ENCODE assay signal across 8 cellular contexts in the genomic region with DNA sequence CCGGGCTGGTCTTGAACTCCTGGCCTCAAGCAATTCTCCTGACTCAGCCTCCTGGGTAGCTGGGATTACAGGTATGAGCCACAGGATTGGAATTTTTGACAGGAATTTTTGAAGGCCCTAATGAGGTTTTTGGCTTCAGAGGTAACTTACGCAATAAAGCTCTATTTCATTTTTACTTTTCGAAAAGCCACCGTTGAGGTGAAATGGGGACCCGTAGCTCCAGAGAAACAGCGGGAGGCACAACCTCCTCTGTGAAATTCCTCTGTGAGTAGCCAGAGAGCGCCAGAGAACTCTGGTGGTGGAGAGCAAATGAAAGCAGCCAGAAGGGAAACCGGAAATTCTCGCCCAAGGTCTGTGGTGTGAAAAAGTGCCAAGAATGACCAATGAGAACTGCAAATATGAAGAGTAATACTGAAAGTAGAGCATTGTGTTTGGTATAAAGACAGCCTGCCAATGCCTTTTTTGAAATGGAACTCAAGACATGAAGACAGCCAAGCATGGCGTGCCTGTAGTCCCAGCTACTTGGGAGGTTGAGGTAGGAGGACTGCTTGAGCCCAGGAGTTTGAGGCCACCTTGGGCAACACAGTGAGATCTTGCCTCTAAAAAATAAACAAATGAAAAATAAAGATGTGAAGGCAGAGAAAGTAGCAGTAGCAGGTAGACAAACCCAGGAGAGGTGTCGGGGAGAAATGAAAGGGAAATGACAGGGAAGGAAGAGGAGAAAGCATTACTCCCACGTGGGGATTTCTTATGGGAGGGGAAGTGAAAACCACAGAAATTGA. TPM values are rescaled to one million over a fixed set of nuclear protein-coding genes. Genes with fewer than 3 reads are reported as not detected.
A peak's percentile ranks its signal among the peaks of the same experiment; 100 is the strongest.
DNase-seq lines count a peak whose midpoint lies in the region; ATAC-seq and TF ChIP-seq lines count a peak whose summit lies in the region.

No MANE protein-coding gene starts in this region.

- H3K9me3 Mint-ChIP-seq in T-helper 1 cell treated with Interleukin-12 subunit alpha and Interleukin-12 subunit beta and Interleukin-4 antibody, amounts not matched to agents 30 μg/mL and 1 μg/mL, for 36 hours: no peaks in the 10 kb centered on the region

- H3K4me3 Mint-ChIP-seq in T-helper 1 cell treated with Interleukin-12 subunit alpha and Interleukin-12 subunit beta and Interleukin-4 antibody, amounts not matched to agents 30 μg/mL and 1 μg/mL, for 36 hours: peak overlapping the region; percentile 81

- H3K36me3 Mint-ChIP-seq in T-helper 1 cell treated with Interleukin-12 subunit alpha and Interleukin-12 subunit beta and Interleukin-4 antibody, amounts not matched to agents 30 μg/mL and 1 μg/mL, for 36 hours (ENCODE audit: low read depth): peaks cover 2% of the 10 kb centered on the region

- H3K27ac Mint-ChIP-seq in T-helper 1 cell treated with Interleukin-12 subunit alpha and Interleukin-12 subunit beta and Interleukin-4 antibody, amounts not matched to agents 30 μg/mL and 1 μg/mL, for 36 hours: peak overlapping the region; percentile 84

- peaks cover 5% of the 10 kb centered on the region for H3K27me3 Mint-ChIP-seq in T-helper 1 cell treated with Interleukin-12 subunit alpha and Interleukin-12 subunit beta and Interleukin-4 antibody, amounts not matched to agents 30 μg/mL and 1 μg/mL, for 36 hours (ENCODE audit: low read depth)

- DNase-seq in G401 (ENCODE audit: low spot score) (peak; percentile 6), HT1080 (ENCODE audit: low read depth) (peak; percentile 96), astrocyte of the cerebellum (ENCODE audit: low read depth) (peak; percentile 94), iris pigment epithelial cell (ENCODE audit: low read depth) (peak; percentile 97), DMS153 treated with DMSO at 0.1 percent for 48 hours (lab: John Stamatoyannopoulos, UW; ENCODE audit: unreplicated experiment) (no peak)
- peak in 2 of 3 experiments; percentile 31 to 47 for DNase-seq in stimulated activated CD4-positive, alpha-beta T cell treated with anti-CD3 and anti-CD28 coated beads, TNF-alpha, amount 100 ng/mL, for 4 hours (ENCODE audit: low read depth in 3 of 3)

- ATAC-seq in GM21515 (IDR thresholded peaks at IDR 0.05; ENCODE audit: unreplicated experiment): peak; percentile 92

- TF ChIP-seq CTCF in astrocyte of the cerebellum (IDR thresholded peaks at IDR 0.05; ENCODE audit: low read depth, low read length, missing control alignments): peak; percentile 68

- no peak overlapping the region for H3K4me3 ChIP-seq in astrocyte of the cerebellum (ENCODE audit: low read depth, low read length)

- peaks cover 34% of the 10 kb centered on the region for H3K4me1 Mint-ChIP-seq in T-helper 1 cell treated with Interleukin-12 subunit alpha and Interleukin-12 subunit beta and Interleukin-4 antibody, amounts not matched to agents 30 μg/mL and 1 μg/mL, for 36 hours (ENCODE audit: low read depth)

- in situ Hi-C loops in G401 (cut with HindIII; ENCODE audit: low sequenced_read_pairs): no loop called here
- in situ Hi-C loops in astrocyte of the cerebellum (cut with HindIII; ENCODE audit: low sequenced_read_pairs): no loop called here

RNA-seq across cellular contexts. Expression of a gene that starts 33.0 kb away (rescaled TPM):
- 4.5 and 13.5 TPM in 2 replicates for total RNA-seq in G401 (2014; rRNA removed; shearing (Covaris generic))
- total RNA-seq in HT1080 (2014; rRNA removed; shearing (Covaris generic)): 9.9 and 10.0 TPM in 2 replicates
- 3.6 and 5.1 TPM in 2 replicates for polyA plus RNA-seq in HT1080 (2015; cell fraction: cytosol; rRNA removed)
- polyA plus RNA-seq in HT1080 (2015; cell fraction: nucleus; rRNA removed): 18.0 and 19.0 TPM in 2 replicates
